ENCODE assay signal across 1 cellular context in the genomic region with DNA sequence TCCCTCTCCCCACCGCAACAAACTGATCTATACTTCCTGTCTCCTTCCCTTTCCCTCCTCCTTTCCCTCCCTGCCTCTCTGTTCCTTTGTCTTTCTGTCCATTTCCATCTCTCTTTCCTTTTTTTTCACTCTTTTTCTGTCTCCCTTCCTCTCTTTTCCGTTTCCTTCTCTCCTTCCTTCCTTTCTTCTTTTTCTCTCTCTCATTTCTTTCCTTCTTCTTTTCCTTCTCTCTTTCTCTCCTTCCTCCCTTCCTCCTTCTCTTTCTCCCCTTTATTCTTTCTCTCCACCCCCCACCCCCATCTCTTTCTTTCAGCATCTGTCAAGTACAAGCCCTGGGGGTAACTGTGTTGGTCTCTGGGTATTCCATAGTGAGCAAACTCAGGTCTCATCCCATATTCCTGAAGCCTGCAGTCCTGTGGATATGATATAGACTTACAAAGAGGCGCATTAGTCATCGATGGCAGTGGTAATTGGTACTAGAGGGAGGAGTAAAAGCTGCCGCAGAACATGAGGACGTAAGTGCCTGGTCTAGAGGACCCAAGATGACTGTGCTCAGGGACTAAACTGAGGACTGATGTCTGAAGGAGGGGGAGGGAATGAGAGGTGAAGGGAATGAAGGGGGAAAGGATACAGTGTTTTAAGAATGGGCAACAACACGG.
TF ChIP-seq lines count a peak whose summit lies in the region.

No MANE protein-coding gene starts in this region.

TF ChIP-seq in IMR-90, 13 proteins besides CTCF, POLR2A, EP300 and RAD21:
- TF ChIP-seq RCOR1 (IDR thresholded peaks at IDR 0.05; ENCODE audit: insufficient replicate concordance, low read length) (no peak), NFE2L2 (IDR thresholded peaks at IDR 0.05; ENCODE audit: low read depth, low read length) (no peak)
